15 cellular contexts compared by ENCODE assay signal in the genomic region with DNA sequence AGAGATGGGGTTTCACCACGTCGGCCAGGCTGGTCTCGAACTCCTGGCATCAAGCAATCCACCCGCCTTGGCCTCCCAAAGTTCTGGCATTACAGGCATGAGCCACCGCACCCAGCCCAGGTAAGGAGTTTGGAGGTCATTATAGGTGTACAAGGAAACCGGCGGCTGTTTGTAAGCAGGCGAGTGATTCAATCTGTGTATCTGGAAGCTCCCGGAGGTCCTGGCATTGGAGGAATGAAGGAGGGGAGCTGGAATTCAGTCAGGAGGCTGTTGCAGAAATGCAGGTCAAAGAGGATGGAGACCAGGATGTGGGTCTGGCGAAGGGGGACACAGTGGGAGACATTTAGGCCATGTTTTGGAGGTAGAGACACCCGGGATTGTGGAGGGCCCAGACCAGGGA. TPM values are rescaled to one million over a fixed set of nuclear protein-coding genes. Genes with fewer than 3 reads are reported as not detected.
A peak's percentile ranks its signal among the peaks of the same experiment; 100 is the strongest.
DNase-seq lines count a peak whose midpoint lies in the region; ATAC-seq and TF ChIP-seq lines count a peak whose summit lies in the region.
"Had no signal": no experiment of that assay in that cellular context is flagged by ENCODE, and none has a peak within 500 bp of the region (broad histone marks: within the 10 kb centered on the region; RNA-seq: fewer than 3 reads in every experiment).

No MANE protein-coding gene starts in this region.

- no peak for TF ChIP-seq CTCF in ascending aorta (IDR thresholded peaks at IDR 0.05)
- TF ChIP-seq CTCF in CD4-positive, alpha-beta T cell (IDR thresholded peaks at IDR 0.05), result no peak

- H3K27me3 ChIP-seq in BLaER1, result no peaks in the 10 kb centered on the region
- H3K27me3 ChIP-seq in ascending aorta, result no peaks in the 10 kb centered on the region
- H3K27me3 ChIP-seq in layer of hippocampus (ENCODE audit: control insufficient read depth, insufficient read depth, low read length), result no peaks in the 10 kb centered on the region
- H3K27me3 ChIP-seq in skeletal muscle tissue (ENCODE audit: control insufficient read depth in 3 of 3, insufficient read depth in 3 of 3, low read length in 3 of 3), result no peaks in the 10 kb centered on the region
- no peaks in the 10 kb centered on the region for H3K27me3 ChIP-seq in CD4-positive, alpha-beta T cell (ENCODE audit: control insufficient read depth, insufficient read depth, low read length)

- DNase-seq in ascending aorta (ENCODE audit: low spot score in 2 of 2), result no peak
- no peak for DNase-seq in activated naive CD4-positive, alpha-beta T cell (lab: John Stamatoyannopoulos, UW)
- no peak for DNase-seq in NOMO-1 treated with dmso at 0.1 percent for 144 hours (lab: John Stamatoyannopoulos, UW; ENCODE audit: unreplicated experiment)
- no peak for DNase-seq in CD4-positive, alpha-beta T cell
- DNase-seq: activated CD4-positive, alpha-beta memory T cell treated with anti-CD3 and anti-CD28 coated beads for 36 hours; effector memory CD8-positive, alpha-beta T cell; naive thymus-derived CD8-positive, alpha-beta T cell; NCI-H1694 treated with DMSO at 0.1 percent for 48 hours; NK-92 treated with Interleukin-12 subunit alpha and Interleukin-12 subunit beta, amount 100 ng/mL, for 24 hours; T-helper 1 cell had no signal

- H3K4me1 ChIP-seq in BLaER1, result peaks cover 62% of the 10 kb centered on the region
- peaks cover 34 to 66% of the 10 kb centered on the region in 2 donors for H3K4me1 ChIP-seq in ascending aorta
- peaks cover 32 to 61% (median 55%) of the 10 kb centered on the region in 3 donors for H3K4me1 ChIP-seq in skeletal muscle tissue (ENCODE audit: control insufficient read depth in 3 of 3, insufficient read depth in 3 of 3, low read length in 3 of 3)

- no peaks in the 10 kb centered on the region for H3K36me3 Mint-ChIP-seq in CD4-positive, alpha-beta T cell (ENCODE audit: low read depth)
- H3K36me3 Mint-ChIP-seq: activated CD4-positive, alpha-beta memory T cell treated with anti-CD3 and anti-CD28 coated beads for 36 hours; activated naive CD4-positive, alpha-beta T cell treated with anti-CD3 and anti-CD28 coated beads, Interleukin-2, amount 50 U/mL, for 24 hours; naive thymus-derived CD8-positive, alpha-beta T cell had no signal

- CTCF ChIA-PET in CD4-positive, alpha-beta T cell (lab: Charles Lee), result no interaction called here

- H4K20me1 ChIP-seq in BLaER1, result peaks cover 24% of the 10 kb centered on the region

- H3K9me3 ChIP-seq in BLaER1 (no peaks in the 10 kb centered on the region), ascending aorta (no peaks in the 10 kb centered on the region), skeletal muscle tissue (ENCODE audit: control insufficient read depth in 3 of 3, low read length in 3 of 3) (no peaks in the 10 kb centered on the region)
- H3K9me3 ChIP-seq in CD4-positive, alpha-beta T cell (ENCODE audit: control insufficient read depth, low read length), result no peaks in the 10 kb centered on the region

- H3K36me3 ChIP-seq in BLaER1 (no peaks in the 10 kb centered on the region), ascending aorta (no peaks in the 10 kb centered on the region), skeletal muscle tissue (ENCODE audit: control insufficient read depth in 3 of 3, insufficient read depth in 3 of 3, low read length in 3 of 3) (no peaks in the 10 kb centered on the region)

- intact Hi-C loops in ascending aorta (cut with DNase I), result loop anchor here (1.0 to 5.0 kb wide), 5 partner anchors 11 to 1139 kb away; partner anchors contain the start of genes COG1 and GPRC5C
- intact Hi-C loops in CD4-positive, alpha-beta T cell (cut with DNase I, micrococcal nuclease), result no loop called here

- POLR2A ChIA-PET in CD4-positive, alpha-beta T cell (lab: Charles Lee), result no interaction called here

- peaks cover 11% of the 10 kb centered on the region for H3K4me1 Mint-ChIP-seq in CD4-positive, alpha-beta T cell (ENCODE audit: low read depth)

- H3K27ac Mint-ChIP-seq in CD4-positive, alpha-beta T cell, result no peak overlapping the region
- H3K27ac Mint-ChIP-seq: activated CD4-positive, alpha-beta memory T cell treated with anti-CD3 and anti-CD28 coated beads for 36 hours; activated naive CD4-positive, alpha-beta T cell treated with anti-CD3 and anti-CD28 coated beads, Interleukin-2, amount 50 U/mL, for 24 hours; effector memory CD8-positive, alpha-beta T cell had no signal

- H3K27ac ChIP-seq in BLaER1, result peak overlapping the region; percentile 19; the same call in 1 of the 2 replicates
- peak overlapping the region; percentile 96 to 99 for H3K27ac ChIP-seq in ascending aorta
- peak overlapping the region; percentile 78 for H3K27ac ChIP-seq in layer of hippocampus (ENCODE audit: low read depth, low read length)
- H3K27ac ChIP-seq in skeletal muscle tissue (ENCODE audit: low read depth, low read length), result peak overlapping the region; percentile 91
- no peak overlapping the region for H3K27ac ChIP-seq in CD4-positive, alpha-beta T cell (ENCODE audit: low read depth, low read length)

- no peaks in the 10 kb centered on the region for H3K9me3 Mint-ChIP-seq in CD4-positive, alpha-beta T cell
- H3K9me3 Mint-ChIP-seq: activated CD4-positive, alpha-beta memory T cell treated with anti-CD3 and anti-CD28 coated beads for 36 hours; activated naive CD4-positive, alpha-beta T cell treated with anti-CD3 and anti-CD28 coated beads, Interleukin-2, amount 50 U/mL, for 24 hours; effector memory CD8-positive, alpha-beta T cell; naive thymus-derived CD8-positive, alpha-beta T cell had no signal

- peak overlapping the region; percentile 91 for H3K4me2 ChIP-seq in BLaER1

- H3K4me3 ChIP-seq in BLaER1, result no peak overlapping the region
- H3K4me3 ChIP-seq in ascending aorta, result peak overlapping the region in 1 of 2 donors; percentile 3
- H3K4me3 ChIP-seq in skeletal muscle tissue (ENCODE audit: low read length in 3 of 3), result no peak overlapping the region

- H3K9ac ChIP-seq in BLaER1, result no peak overlapping the region
- H3K9ac ChIP-seq in skeletal muscle tissue (ENCODE audit: low read depth in 1 of 3, low read length in 3 of 3), result peak overlapping the region in 2 of 3 donors; percentile 12 to 62

- H3K27me3 Mint-ChIP-seq in CD4-positive, alpha-beta T cell, result no peaks in the 10 kb centered on the region
- H3K27me3 Mint-ChIP-seq: activated CD4-positive, alpha-beta memory T cell treated with anti-CD3 and anti-CD28 coated beads for 36 hours had no signal

- ATAC-seq in GM18861 (IDR thresholded peaks at IDR 0.05; ENCODE audit: unreplicated experiment), result no peak
- no peak for ATAC-seq in CD4-positive, alpha-beta T cell (ENCODE audit: poor library complexity)
- ATAC-seq: effector memory CD8-positive, alpha-beta T cell; naive thymus-derived CD8-positive, alpha-beta T cell had no signal

- H3K4me3 Mint-ChIP-seq in CD4-positive, alpha-beta T cell, result no peak overlapping the region
- H3K4me3 Mint-ChIP-seq: activated CD4-positive, alpha-beta memory T cell treated with anti-CD3 and anti-CD28 coated beads for 36 hours; activated naive CD4-positive, alpha-beta T cell treated with anti-CD3 and anti-CD28 coated beads, Interleukin-2, amount 50 U/mL, for 24 hours; effector memory CD8-positive, alpha-beta T cell; naive thymus-derived CD8-positive, alpha-beta T cell had no signal

RNA-seq across cellular contexts. Expression of gene CDC42EP4, which starts 18.8 kb away (rescaled TPM):
- total RNA-seq in ascending aorta (104 TPM), skeletal muscle tissue (18.8 TPM)
- 1 to 10 TPM; 2.9 to 3.5 TPM for total RNA-seq in CD4-positive, alpha-beta T cell

RNA-seq across cellular contexts. Expression of gene CPSF4L, which starts 31.4 kb away (rescaled TPM):
- total RNA-seq in ascending aorta (not detected), skeletal muscle tissue (not detected)
- total RNA-seq in CD4-positive, alpha-beta T cell, result not detected
- total RNA-seq: activated CD4-positive, alpha-beta memory T cell treated with anti-CD3 and anti-CD28 coated beads for 36 hours; naive thymus-derived CD8-positive, alpha-beta T cell had no signal
